Comparison of ENCODE assay signal across 24 cellular contexts in the genomic region with DNA sequence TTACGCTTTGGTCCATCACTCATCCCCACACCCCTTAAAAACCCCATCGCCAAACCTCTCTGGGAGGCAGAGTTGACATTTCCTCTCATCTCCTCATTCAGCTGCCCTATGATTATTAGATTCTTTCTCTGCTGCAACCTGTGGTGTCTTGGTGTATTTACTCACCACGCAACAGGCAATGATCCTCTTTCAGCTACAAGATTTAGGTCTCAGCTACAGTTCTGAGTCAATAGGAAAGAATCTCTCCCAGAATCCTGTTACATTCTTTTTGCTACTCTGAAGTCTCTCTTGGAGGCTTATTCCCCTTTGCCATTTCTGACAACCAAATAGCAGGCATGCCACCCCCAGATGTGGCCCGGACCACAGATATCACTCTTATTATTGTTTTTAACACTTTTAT.
DNase-seq lines count a peak whose midpoint lies in the region; ATAC-seq and TF ChIP-seq lines count a peak whose summit lies in the region.
"Had no signal": no experiment of that assay in that cellular context is flagged by ENCODE, and none has a peak within 500 bp of the region (broad histone marks: within the 10 kb centered on the region; RNA-seq: fewer than 3 reads in every experiment).

No MANE protein-coding gene starts in this region.

- intact Hi-C loops in heart right ventricle (cut with DNase I) = no loop called here

- H3K36me3 ChIP-seq in mesodermal cell (ENCODE audit: control insufficient read depth, insufficient read depth, low read length) (no peaks in the 10 kb centered on the region), heart right ventricle (no peaks in the 10 kb centered on the region)

- H3K4me1 ChIP-seq in mesodermal cell (ENCODE audit: control insufficient read depth, insufficient read depth, low read length, poor library complexity, severe bottlenecking) = peaks cover 16% of the 10 kb centered on the region
- no peaks in the 10 kb centered on the region for H3K4me1 ChIP-seq in heart right ventricle

- ATAC-seq in esophagus mucosa (no peak), heart right ventricle (no peak)
- ATAC-seq in stimulated activated naive CD8-positive, alpha-beta T cell treated with anti-CD3 and anti-CD28 coated beads, Interleukin-15, Interleukin-2, amounts not matched to agents 100 U/mL and 50 U/mL, for 24 hours = no peak
- ATAC-seq: GM12878 had no signal

- DNase-seq in HT1080 (ENCODE audit: low read depth) (peak; percentile 41), dedifferentiated amniotic fluid mesenchymal stem cell (ENCODE audit: extremely low spot score) (peak; percentile 12), KG1 (lab: John Stamatoyannopoulos, UW) (no peak), heart right ventricle (no peak)
- no peak for DNase-seq in stimulated activated naive CD8-positive, alpha-beta T cell treated with anti-CD3 and anti-CD28 coated beads, Interleukin-15, Interleukin-2, amounts not matched to agents 100 U/mL and 50 U/mL, for 24 hours
- DNase-seq: CD4-positive, alpha-beta T cell; COR-L47; DMS79; H9; HFFc6; NCI-H1105; NCI-H146; NCI-H2029; NCI-H345; NCI-H524; NCI-H774; NK-92 treated with Interleukin-12 subunit alpha and Interleukin-12 subunit beta, amount 100 ng/mL, for 24 hours; SHP77 treated with DMSO at 0.1 percent for 48 hours had no signal

- peaks cover 0 to 5% (median 0%) of the 10 kb centered on the region in 7 donors for H3K27me3 ChIP-seq in heart right ventricle

- TF ChIP-seq CTCF in heart right ventricle (IDR thresholded peaks at IDR 0.05) = no peak

- H3K27ac ChIP-seq in mesodermal cell (ENCODE audit: low read depth, low read length, severe bottlenecking) = peak overlapping the region; percentile 96
- H3K27ac ChIP-seq in heart right ventricle = no peak overlapping the region
- H3K27ac ChIP-seq: HL-60, KMS-11, RWPE1 had no signal

- no peak overlapping the region for H3K4me3 ChIP-seq in mesodermal cell (ENCODE audit: extremely low read depth, insufficient read depth, low read length, poor library complexity, severe bottlenecking)
- H3K4me3 ChIP-seq in heart right ventricle = no peak overlapping the region
- H3K4me3 ChIP-seq: GM12878 had no signal

- WGBS in mesodermal cell (ENCODE audit: insufficient coverage in 2 of 2), 2 experiments = 85% methylated on average over 2 to 3 of the region's 4 CpGs
- WGBS in heart right ventricle, 2 donors = 67 to 68% methylated on average over 4 of the region's 4 CpGs

- H3K9me3 ChIP-seq in mesodermal cell (ENCODE audit: control insufficient read depth, low read length) (peaks cover 5% of the 10 kb centered on the region), heart right ventricle (no peaks in the 10 kb centered on the region)

Comparison
In these comparisons a context has a peak if more than half of its experiments do, and no peak if none do; other contexts are left out.
1. DNase-seq: peak in HT1080 (single experiment) and dedifferentiated amniotic fluid mesenchymal stem cell (single experiment); none in stimulated activated naive CD8-positive, alpha-beta T cell treated with anti-CD3 and anti-CD28 coated beads, Interleukin-15, Interleukin-2, amounts not matched to agents 100 U/mL and 50 U/mL, for 24 hours (single experiment), KG1 (single experiment) and heart right ventricle (0 of 2).